In the genomic region with DNA sequence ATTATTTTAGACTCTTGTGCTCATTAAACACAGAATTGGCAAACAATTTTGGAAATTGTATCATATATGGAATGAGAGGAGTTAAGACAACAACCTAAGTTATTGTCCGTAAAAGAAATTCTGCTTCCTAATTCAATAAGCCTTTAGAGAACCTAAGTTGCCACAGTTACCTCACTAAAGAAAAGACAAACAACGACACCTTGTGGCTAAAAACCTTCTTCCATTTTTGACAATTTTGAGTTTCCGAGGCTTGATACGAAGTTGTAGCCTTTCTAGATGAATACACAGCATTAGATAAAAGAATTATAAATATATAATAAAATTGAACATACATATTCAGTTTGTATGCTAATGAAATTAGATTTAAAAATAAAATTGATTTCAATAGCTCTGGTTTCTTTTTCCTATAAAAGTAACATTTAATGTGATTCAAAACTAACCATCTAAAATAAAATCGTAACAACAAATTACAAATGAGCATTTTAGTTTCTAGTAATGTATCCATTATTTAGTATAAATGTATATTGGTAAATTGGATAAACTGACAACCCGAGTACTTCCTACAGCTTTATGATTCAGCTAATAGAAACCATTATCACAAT, we compare ENCODE assay signal across 8 cellular contexts.
A peak's percentile ranks its signal among the peaks of the same experiment; 100 is the strongest.
DNase-seq lines count a peak whose midpoint lies in the region; ATAC-seq and TF ChIP-seq lines count a peak whose summit lies in the region.

No MANE protein-coding gene starts in this region.

- no peak overlapping the region for H3K27ac Mint-ChIP-seq in chondrocyte (ENCODE audit: unreplicated experiment)

- TF ChIP-seq POLR2A in gastrocnemius medialis (IDR thresholded peaks at IDR 0.05): no peak

- H3K27ac ChIP-seq in gastrocnemius medialis: no peak overlapping the region

- H3K4me3 ChIP-seq in gastrocnemius medialis: no peak overlapping the region

- DNase-seq in GM10266 (ENCODE audit: extremely low spot score): peak; percentile 20
- peak; percentile 31 for DNase-seq in NCI-H526 treated with DMSO at 0.1 percent for 48 hours (lab: John Stamatoyannopoulos, UW)
- DNase-seq in chondrocyte (ENCODE audit: low spot score): no peak
- DNase-seq in myocyte (ENCODE audit: low read depth): peak; percentile 76
- DNase-seq in gastrocnemius medialis: no peak
- DNase-seq in stimulated activated CD4-positive, alpha-beta T cell treated with anti-CD3 and anti-CD28 coated beads, Interleukin-4, amount 100 ng/mL, for 1 hour: no peak

- H3K9me3 ChIP-seq in gastrocnemius medialis: no peaks in the 10 kb centered on the region

- peak; percentile 45 for TF ChIP-seq CTCF in GM10266 (IDR thresholded peaks at IDR 0.05; ENCODE audit: control insufficient read depth, insufficient read depth, low read depth, missing control alignments)
- TF ChIP-seq CTCF in chondrocyte (IDR thresholded peaks at IDR 0.05): peak; percentile 95
- TF ChIP-seq CTCF in gastrocnemius medialis (IDR thresholded peaks at IDR 0.05 in 4 of 5, conservative IDR thresholded peaks at IDR 0.05 in 1 of 5): peak in 1 of 5 experiments; percentile 28

- H3K36me3 Mint-ChIP-seq in chondrocyte (ENCODE audit: low read depth): peaks cover 13% of the 10 kb centered on the region

- intact Hi-C loops in gastrocnemius medialis (cut with DNase I; ENCODE audit: low total_unique reads): no loop called here

- H3K4me3 Mint-ChIP-seq in chondrocyte (ENCODE audit: unreplicated experiment): no peak overlapping the region

- no peaks in the 10 kb centered on the region for H3K27me3 Mint-ChIP-seq in chondrocyte (ENCODE audit: low read depth)

- H3K36me3 ChIP-seq in gastrocnemius medialis: no peaks in the 10 kb centered on the region

- H3K4me1 ChIP-seq in gastrocnemius medialis: no peaks in the 10 kb centered on the region

- peaks cover 17% of the 10 kb centered on the region for H3K9me3 Mint-ChIP-seq in chondrocyte (ENCODE audit: low read depth)

- H3K4me1 Mint-ChIP-seq in chondrocyte (ENCODE audit: low read depth): peaks cover 9% of the 10 kb centered on the region

- ATAC-seq in HG02852 (IDR thresholded peaks at IDR 0.05; ENCODE audit: unreplicated experiment): peak; percentile 76
- ATAC-seq in gastrocnemius medialis: no peak
- ATAC-seq in HG03039 (IDR thresholded peaks at IDR 0.05; ENCODE audit: unreplicated experiment): no peak

- in situ Hi-C loops in gastrocnemius medialis (cut with MboI; ENCODE audit: low sequenced_read_pairs in 4 of 4): loop anchor here in 1 of 4 donors (25.0 kb wide), 1 partner anchor 1175 kb away; no protein-coding TSS in a partner anchor

- H3K27me3 ChIP-seq in gastrocnemius medialis: no peaks in the 10 kb centered on the region

Comparison
In these comparisons a context has a peak if more than half of its experiments do, and no peak if none do; other contexts are left out.
1. DNase-seq: peak in GM10266 (single experiment), NCI-H526 treated with DMSO at 0.1 percent for 48 hours (single experiment) and myocyte (single experiment); none in chondrocyte (single experiment), gastrocnemius medialis (0 of 2) and stimulated activated CD4-positive, alpha-beta T cell treated with anti-CD3 and anti-CD28 coated beads, Interleukin-4, amount 100 ng/mL, for 1 hour (single experiment).